Comparison of ENCODE assay signal across 8 cellular contexts in the genomic region with DNA sequence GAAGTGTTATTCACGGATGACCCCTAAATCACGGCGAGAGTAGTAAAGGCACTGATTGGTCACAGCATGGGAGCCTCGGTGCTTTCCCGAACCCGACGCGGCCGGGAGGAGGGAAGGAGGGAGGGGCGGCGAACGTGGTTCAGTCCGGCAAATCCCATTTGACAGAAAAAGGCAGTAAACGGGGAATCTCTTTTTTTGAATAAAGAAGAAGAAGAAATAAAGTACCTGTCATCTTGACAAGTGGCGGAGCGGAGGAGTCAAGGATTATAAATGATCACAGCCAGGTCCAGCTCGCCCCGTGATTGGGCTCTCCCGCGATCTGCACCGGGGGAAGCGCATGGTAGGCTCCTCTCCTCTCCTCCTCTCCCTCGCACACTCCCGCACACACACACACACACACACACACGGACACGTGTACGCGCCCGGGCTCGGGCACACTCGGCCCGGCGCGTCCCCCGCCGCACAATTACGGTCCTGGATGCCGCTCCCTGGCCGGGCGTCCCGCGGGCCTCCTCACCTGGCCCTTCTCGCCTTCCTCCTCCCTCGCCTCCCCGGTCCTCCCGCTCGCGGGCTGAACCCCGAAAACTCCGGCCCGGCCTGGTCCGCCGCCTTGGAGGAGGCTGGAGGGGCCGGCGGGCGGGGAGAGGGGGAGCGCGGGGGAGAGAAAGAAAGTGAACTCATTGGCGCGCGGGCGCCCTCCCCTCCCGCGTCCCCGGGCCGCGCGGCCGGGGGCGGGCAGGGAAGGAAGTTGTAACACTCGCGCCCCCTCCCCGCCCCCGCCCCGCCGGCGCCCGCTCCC.
DNase-seq lines count a peak whose midpoint lies in the region; TF ChIP-seq lines count a peak whose summit lies in the region.

No MANE protein-coding gene starts in this region.

- H3K4me3 ChIP-seq in A673 (ENCODE audit: low read depth, low read length, poor library complexity, severe bottlenecking): peak overlapping the region; percentile 85
- peak overlapping the region; percentile 56 for H3K4me3 ChIP-seq in GM12865 (ENCODE audit: low read depth, low read length)

- TF ChIP-seq CTCF in A673 (conservative IDR thresholded peaks at IDR 0.05; ENCODE audit: low read depth, low read length) (no peak), GM12865 (IDR thresholded peaks at IDR 0.05; ENCODE audit: insufficient read depth, low read depth, low read length, missing control alignments) (no peak), progenitor cell of endocrine pancreas (IDR thresholded peaks at IDR 0.05; ENCODE audit: unreplicated experiment) (no peak)

- H3K27me3 Mint-ChIP-seq in progenitor cell of endocrine pancreas: peaks cover 77% of the 10 kb centered on the region

- H3K27me3 ChIP-seq in A673 (replicated peaks; ENCODE audit: insufficient read depth, low read depth, low read length, poor library complexity): peaks cover 4% of the 10 kb centered on the region

- peak overlapping the region; percentile 83 for H3K4me3 Mint-ChIP-seq in progenitor cell of endocrine pancreas (ENCODE audit: low read depth)

- H3K27ac ChIP-seq in A673 (ENCODE audit: low read depth, low read length, poor library complexity, severe bottlenecking): peak overlapping the region; percentile 78

- BruUV-seq in A673 (replicated peaks; lab: Mats Ljungman, UMichigan): no TSS peak

- CTCF ChIA-PET in A673 (lab: Charles Lee): interaction anchor here (0.6 kb wide), 1 partner anchor 145 kb away, joined by 3 read pairs; no protein-coding TSS in a partner anchor

- no peaks in the 10 kb centered on the region for H3K36me3 Mint-ChIP-seq in progenitor cell of endocrine pancreas (ENCODE audit: insufficient read depth)

- peak overlapping the region; percentile 74 for H3K27ac Mint-ChIP-seq in progenitor cell of endocrine pancreas

- intact Hi-C loops in A673 (cut with micrococcal nuclease; ENCODE audit: unreplicated experiment) (loop anchor here (10.0 kb wide), 1 partner anchor 661 kb away; no protein-coding TSS in a partner anchor), head of caudate nucleus (cut with DNase I) (no loop called here)

- POLR2A ChIA-PET in A673 (lab: Charles Lee; ENCODE audit: low non-redundant PET): interaction anchor here (0.7 kb wide), 1 partner anchor 416 kb away, joined by 3 read pairs; no protein-coding TSS in a partner anchor

- H3K4me1 ChIP-seq in A673 (ENCODE audit: insufficient read depth, low read length, poor library complexity, severe bottlenecking): peaks cover 15% of the 10 kb centered on the region

- H3K9me3 Mint-ChIP-seq in progenitor cell of endocrine pancreas (ENCODE audit: low read depth): no peaks in the 10 kb centered on the region

- peak; percentile 80 for DNase-seq in A673 (ENCODE audit: low spot score)
- peak; percentile 23 for DNase-seq in GM12865 (ENCODE audit: low read depth)
- peak; percentile 49 for DNase-seq in LoVo (ENCODE audit: low spot score)
- peak; percentile 19 to 24 for DNase-seq in activated T-cell treated with anti-CD3 and anti-CD28 coated beads, Interleukin-2, amount 50 U/mL, for 48 hours
- DNase-seq in head of caudate nucleus: peak in 36 of 42 donors; percentile 18 to 70 (median 44)
- peak; percentile 32 for DNase-seq in progenitor cell of endocrine pancreas (ENCODE audit: low spot score, unreplicated experiment)
- no peak for DNase-seq in activated CD4-positive, CD25-positive, alpha-beta regulatory T cell (lab: John Stamatoyannopoulos, UW)
- no peak for DNase-seq in SHP77 treated with DMSO at 0.1 percent for 48 hours (lab: John Stamatoyannopoulos, UW)

- peaks cover 17% of the 10 kb centered on the region for H3K4me1 Mint-ChIP-seq in progenitor cell of endocrine pancreas (ENCODE audit: low read depth)

- H3K9me3 ChIP-seq in A673 (ENCODE audit: low read depth, low read length, poor library complexity, severe bottlenecking): no peaks in the 10 kb centered on the region

- H3K36me3 ChIP-seq in A673 (ENCODE audit: insufficient read depth, low read length, poor library complexity, severe bottlenecking): no peaks in the 10 kb centered on the region

Comparison
In these comparisons a context has a peak if more than half of its experiments do, and no peak if none do; other contexts are left out.
1. DNase-seq: peak in A673 (single experiment), GM12865 (single experiment), LoVo (single experiment), activated T-cell treated with anti-CD3 and anti-CD28 coated beads, Interleukin-2, amount 50 U/mL, for 48 hours (2 of 2), head of caudate nucleus (36 of 42) and progenitor cell of endocrine pancreas (single experiment); none in activated CD4-positive, CD25-positive, alpha-beta regulatory T cell (0 of 4) and SHP77 treated with DMSO at 0.1 percent for 48 hours (single experiment).